Comparison of ENCODE assay signal across 8 cellular contexts in genomic region chr1:202926578-202927491, GRCh38. TPM values are rescaled to one million over a fixed set of nuclear protein-coding genes. Genes with fewer than 3 reads are reported as not detected.
DNase-seq lines count a peak whose midpoint lies in the region; ATAC-seq and TF ChIP-seq lines count a peak whose summit lies in the region.

Gene KLHL12 (minus strand): TSS chr1:202927234. CDS start chr1:202925162, 2,072 bp downstream.

- peak within 1 kb of the TSS; percentile 72 for H3K4me3 ChIP-seq in BE2C (ENCODE audit: low read depth, low read length)
- peak within 1 kb of the TSS; percentile 90 for H3K4me3 ChIP-seq in kidney epithelial cell (ENCODE audit: low read depth, low read length)

- peak within 1 kb of the TSS; percentile 94 for H3K27ac Mint-ChIP-seq in chondrocyte (ENCODE audit: unreplicated experiment)

- H3K9me3 ChIP-seq in BE2C = no peaks in the 10 kb centered on the region

- peak; percentile 87 for ATAC-seq in HG03442 (IDR thresholded peaks at IDR 0.05; ENCODE audit: unreplicated experiment)

- peaks cover 29% of the 10 kb centered on the region for H3K4me1 Mint-ChIP-seq in chondrocyte (ENCODE audit: low read depth)

- DNase-seq in BE2C (peak; percentile 98), GM19238 (ENCODE audit: insufficient read length, low spot score) (peak; percentile 87), NCI-H510A treated with DMSO at 0.1 percent for 48 hours (lab: John Stamatoyannopoulos, UW) (peak; percentile 95), chondrocyte (ENCODE audit: low spot score) (peak; percentile 98), kidney epithelial cell (ENCODE audit: low read depth) (peak; percentile 67)
- DNase-seq in activated CD4-positive, alpha-beta T cell treated with anti-CD3 and anti-CD28 coated beads for 24 hours (ENCODE audit: low read depth in 2 of 2) = peak; percentile 90 to 92
- DNase-seq in stimulated activated CD4-positive, alpha-beta T cell treated with anti-CD3 and anti-CD28 coated beads, Interleukin-15, amount 100 ng/mL, for 48 hours (ENCODE audit: low read depth in 2 of 2) = peak; percentile 92 to 95

- peak; percentile 69 for TF ChIP-seq CTCF in BE2C (IDR thresholded peaks at IDR 0.05; ENCODE audit: low read depth, low read length)
- peak; percentile 81 for TF ChIP-seq CTCF in chondrocyte (IDR thresholded peaks at IDR 0.05)
- TF ChIP-seq CTCF in kidney epithelial cell (IDR thresholded peaks at IDR 0.05; ENCODE audit: insufficient read depth, low read length, poor library complexity, severe bottlenecking) = peak; percentile 75

- H3K9me3 Mint-ChIP-seq in chondrocyte (ENCODE audit: low read depth) = no peaks in the 10 kb centered on the region

- no peaks in the 10 kb centered on the region for H3K27me3 Mint-ChIP-seq in chondrocyte (ENCODE audit: low read depth)

- peaks cover 2% of the 10 kb centered on the region for H3K36me3 Mint-ChIP-seq in chondrocyte (ENCODE audit: low read depth)

- H3K27me3 ChIP-seq in BE2C = no peaks in the 10 kb centered on the region
- H3K27me3 ChIP-seq in kidney epithelial cell (ENCODE audit: control insufficient read depth, insufficient read depth, low read length) = no peaks in the 10 kb centered on the region

- no peaks in the 10 kb centered on the region for H3K4me1 ChIP-seq in BE2C

- H3K4me3 Mint-ChIP-seq in chondrocyte (ENCODE audit: unreplicated experiment) = peak within 1 kb of the TSS; percentile 90

- no peaks in the 10 kb centered on the region for H3K36me3 ChIP-seq in BE2C
- no peaks in the 10 kb centered on the region for H3K36me3 ChIP-seq in kidney epithelial cell (ENCODE audit: control insufficient read depth, insufficient read depth, low read length)

RNA-seq across cellular contexts. Expression of gene KLHL12, which starts in this region (rescaled TPM):
- 18.1 TPM for polyA plus RNA-seq in BE2C (2012; ENCODE audit: insufficient read depth, insufficient read length, low read depth)
- total RNA-seq in chondrocyte (22.5 to 24.5 TPM (median 24.0 TPM) in 3 replicates), kidney epithelial cell (21.4 and 23.4 TPM in 2 replicates)

Comparison
In these comparisons a context has a peak if more than half of its experiments do, and no peak if none do; other contexts are left out.
1. Peak in every context shown above with its lines: DNase-seq, ATAC-seq and H3K4me3 ChIP-seq.